Comparison of ENCODE assay signal across 24 cellular contexts in the genomic region with DNA sequence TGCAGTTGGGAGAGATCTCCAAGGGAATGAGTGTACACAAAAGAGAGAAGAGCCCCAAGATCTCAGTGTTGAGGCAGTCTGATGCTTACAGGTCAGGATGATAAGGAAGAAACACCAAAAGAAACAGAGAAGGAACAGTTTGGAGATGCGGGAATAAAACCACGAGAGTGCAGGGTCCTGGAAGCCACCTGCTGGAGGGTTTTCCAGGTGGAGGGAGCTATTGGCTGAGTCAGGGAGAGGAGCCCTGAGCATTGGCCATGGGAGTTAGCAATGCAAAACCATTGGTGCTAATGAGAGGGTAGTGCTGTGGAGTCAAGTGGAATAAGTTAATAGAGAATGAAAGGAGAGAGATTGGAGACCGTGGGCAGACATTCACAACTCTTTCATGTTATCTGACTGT. TPM values are rescaled to one million over a fixed set of nuclear protein-coding genes. Genes with fewer than 3 reads are reported as not detected.
DNase-seq lines count a peak whose midpoint lies in the region; TF ChIP-seq lines count a peak whose summit lies in the region.
"Had no signal": no experiment of that assay in that cellular context is flagged by ENCODE, and none has a peak within 500 bp of the region (broad histone marks: within the 10 kb centered on the region; RNA-seq: fewer than 3 reads in every experiment).

No MANE protein-coding gene starts in this region.

- H3K27ac ChIP-seq in coronary artery: no peak overlapping the region
- H3K27ac ChIP-seq: BLaER1 had no signal

- no peak overlapping the region for H3K4me3 Mint-ChIP-seq in dendritic cell treated with granulocyte-macrophage colony-stimulating factor and Interleukin-4, amounts not matched to agents 40 ng/mL and 50 ng/mL, for 4 days
- H3K4me3 Mint-ChIP-seq in endothelial cell (ENCODE audit: unreplicated experiment) (no peak overlapping the region), type B pancreatic cell (no peak overlapping the region)
- H3K4me3 Mint-ChIP-seq in activated naive CD8-positive, alpha-beta T cell treated with anti-CD3 and anti-CD28 coated beads for 36 hours: no peak overlapping the region
- H3K4me3 Mint-ChIP-seq: CD4-positive, alpha-beta memory T cell; CD4-positive, CD25-positive, alpha-beta regulatory T cell; CD8-positive, alpha-beta memory T cell had no signal

- H3K27ac Mint-ChIP-seq in dendritic cell treated with granulocyte-macrophage colony-stimulating factor and Interleukin-4, amounts not matched to agents 40 ng/mL and 50 ng/mL, for 4 days: peak overlapping the region; percentile 18
- H3K27ac Mint-ChIP-seq in endothelial cell (ENCODE audit: unreplicated experiment): peak overlapping the region; percentile 25
- H3K27ac Mint-ChIP-seq in type B pancreatic cell: peak overlapping the region; percentile 46
- H3K27ac Mint-ChIP-seq in activated naive CD8-positive, alpha-beta T cell treated with anti-CD3 and anti-CD28 coated beads for 36 hours: no peak overlapping the region
- H3K27ac Mint-ChIP-seq: CD14-positive monocyte; CD4-positive, alpha-beta memory T cell; CD4-positive, CD25-positive, alpha-beta regulatory T cell had no signal

- no peak overlapping the region for H3K4me3 ChIP-seq in coronary artery
- H3K4me3 ChIP-seq: BLaER1, GM12878 had no signal

- H3K4me1 Mint-ChIP-seq in dendritic cell treated with granulocyte-macrophage colony-stimulating factor and Interleukin-4, amounts not matched to agents 40 ng/mL and 50 ng/mL, for 4 days (ENCODE audit: low read depth): peaks cover 40% of the 10 kb centered on the region
- no peaks in the 10 kb centered on the region for H3K4me1 Mint-ChIP-seq in endothelial cell (ENCODE audit: unreplicated experiment)
- H3K4me1 Mint-ChIP-seq in type B pancreatic cell (ENCODE audit: unreplicated experiment): peaks cover 4% of the 10 kb centered on the region
- no peaks in the 10 kb centered on the region for H3K4me1 Mint-ChIP-seq in activated naive CD8-positive, alpha-beta T cell treated with anti-CD3 and anti-CD28 coated beads for 36 hours
- H3K4me1 Mint-ChIP-seq: CD4-positive, alpha-beta memory T cell; CD4-positive, CD25-positive, alpha-beta regulatory T cell; CD8-positive, alpha-beta memory T cell had no signal

- no peaks in the 10 kb centered on the region for H3K9me3 Mint-ChIP-seq in dendritic cell treated with granulocyte-macrophage colony-stimulating factor and Interleukin-4, amounts not matched to agents 40 ng/mL and 50 ng/mL, for 4 days
- H3K9me3 Mint-ChIP-seq in endothelial cell (ENCODE audit: unreplicated experiment) (no peaks in the 10 kb centered on the region), type B pancreatic cell (no peaks in the 10 kb centered on the region)
- no peaks in the 10 kb centered on the region for H3K9me3 Mint-ChIP-seq in activated naive CD8-positive, alpha-beta T cell treated with anti-CD3 and anti-CD28 coated beads for 36 hours

- intact Hi-C loops in dendritic cell treated with granulocyte-macrophage colony-stimulating factor and Interleukin-4, amounts not matched to agents 40 ng/mL and 50 ng/mL, for 4 days (cut with micrococcal nuclease): no loop called here

- in situ Hi-C loops in KBM-7 (cut with MboI; ENCODE audit: low pct_unique_long_range_greater_than_20kb, low sequenced_read_pairs): no loop called here

- H3K27me3 Mint-ChIP-seq in dendritic cell treated with granulocyte-macrophage colony-stimulating factor and Interleukin-4, amounts not matched to agents 40 ng/mL and 50 ng/mL, for 4 days: peaks cover 4% of the 10 kb centered on the region
- H3K27me3 Mint-ChIP-seq in endothelial cell (ENCODE audit: unreplicated experiment) (peaks cover 3% of the 10 kb centered on the region), type B pancreatic cell (no peaks in the 10 kb centered on the region)
- no peaks in the 10 kb centered on the region for H3K27me3 Mint-ChIP-seq in activated naive CD8-positive, alpha-beta T cell treated with anti-CD3 and anti-CD28 coated beads for 36 hours
- H3K27me3 Mint-ChIP-seq: CD4-positive, CD25-positive, alpha-beta regulatory T cell had no signal

- no peaks in the 10 kb centered on the region for H3K36me3 Mint-ChIP-seq in dendritic cell treated with granulocyte-macrophage colony-stimulating factor and Interleukin-4, amounts not matched to agents 40 ng/mL and 50 ng/mL, for 4 days (ENCODE audit: low read depth)
- H3K36me3 Mint-ChIP-seq in endothelial cell (ENCODE audit: low read depth, unreplicated experiment): peaks cover 8% of the 10 kb centered on the region
- H3K36me3 Mint-ChIP-seq in type B pancreatic cell: peaks cover 10% of the 10 kb centered on the region
- H3K36me3 Mint-ChIP-seq in activated naive CD8-positive, alpha-beta T cell treated with anti-CD3 and anti-CD28 coated beads for 36 hours: no peaks in the 10 kb centered on the region
- H3K36me3 Mint-ChIP-seq: CD14-positive monocyte; CD4-positive, alpha-beta memory T cell; CD4-positive, CD25-positive, alpha-beta regulatory T cell; CD8-positive, alpha-beta memory T cell had no signal

- TF ChIP-seq CTCF in coronary artery (IDR thresholded peaks at IDR 0.05) (no peak), endothelial cell (IDR thresholded peaks at IDR 0.05; ENCODE audit: unreplicated experiment) (no peak), type B pancreatic cell (conservative IDR thresholded peaks at IDR 0.05) (no peak)

- DNase-seq in coronary artery (ENCODE audit: low spot score) (peak; percentile 21), endothelial cell (ENCODE audit: low spot score) (no peak), type B pancreatic cell (ENCODE audit: extremely low spot score, unreplicated experiment) (no peak), KBM-7 (no peak), DMS79 treated with DMSO at 0.1 percent for 48 hours (lab: John Stamatoyannopoulos, UW) (no peak)
- DNase-seq in activated naive CD8-positive, alpha-beta T cell treated with anti-CD3 and anti-CD28 coated beads for 36 hours: no peak
- DNase-seq: 8988T; ACHN; BE2C; C1 segment of cervical spinal cord; CD4-positive, alpha-beta memory T cell; CD4-positive, CD25-positive, alpha-beta regulatory T cell; CD8-positive, alpha-beta memory T cell; COR-L47; DMS 273 treated with DMSO at 0.1 percent for 48 hours; DMS153; DMS53; DND-41; EL; GDM1 had no signal

RNA-seq across cellular contexts. Expression of a gene that starts 39.2 kb away (rescaled TPM):
- total RNA-seq in endothelial cell (ENCODE audit: unreplicated experiment) (57.5 TPM), type B pancreatic cell (ENCODE audit: low replicate concordance) (44.8 and 46.8 TPM in 2 replicates)
- total RNA-seq in activated naive CD8-positive, alpha-beta T cell treated with anti-CD3 and anti-CD28 coated beads for 36 hours: not detected

Comparison
In these comparisons a context has a peak if more than half of its experiments do, and no peak if none do; other contexts are left out.
1. RNA of a gene that starts 39.2 kb away (total RNA-seq): 57.5 TPM in endothelial cell (single experiment) and 44.8 to 46.8 TPM in type B pancreatic cell; not detected in activated naive CD8-positive, alpha-beta T cell treated with anti-CD3 and anti-CD28 coated beads for 36 hours; every median in the first group is over 10 times any median in the second.